17 cellular contexts compared by ENCODE assay signal in genomic region chr11:124950606-124951330, GRCh38. TPM values are rescaled to one million over a fixed set of nuclear protein-coding genes. Genes with fewer than 3 reads are reported as not detected.
A peak's percentile ranks its signal among the peaks of the same experiment; 100 is the strongest.
DNase-seq lines count a peak whose midpoint lies in the region; ATAC-seq and TF ChIP-seq lines count a peak whose summit lies in the region.
"Had no signal": no experiment of that assay in that cellular context is flagged by ENCODE, and none has a peak within 500 bp of the region (broad histone marks: within the 10 kb centered on the region; RNA-seq: fewer than 3 reads in every experiment).

No MANE protein-coding gene starts in this region.

- peak overlapping the region; percentile 38 for H3K4me2 ChIP-seq in DND-41 (ENCODE audit: insufficient read depth, low read length)
- H3K4me2 ChIP-seq: A549, KMS-11 had no signal

- peak; percentile 73 for ATAC-seq in DND-41 (ENCODE audit: insufficient read depth, low read depth)
- ATAC-seq in naive thymus-derived CD8-positive, alpha-beta T cell = peak; percentile 23 to 55
- ATAC-seq: A549 had no signal

- peak overlapping the region; percentile 45 for H2AFZ ChIP-seq in DND-41 (ENCODE audit: low read depth, low read length)

- H3K4me3 Mint-ChIP-seq in activated CD4-positive, alpha-beta memory T cell treated with anti-CD3 and anti-CD28 coated beads for 36 hours = no peak overlapping the region
- H3K4me3 Mint-ChIP-seq in naive thymus-derived CD8-positive, alpha-beta T cell = no peak overlapping the region
- H3K4me3 Mint-ChIP-seq: CD14-positive monocyte had no signal

- peaks cover 8% of the 10 kb centered on the region for H3K4me1 Mint-ChIP-seq in activated CD4-positive, alpha-beta memory T cell treated with anti-CD3 and anti-CD28 coated beads for 36 hours (ENCODE audit: low read depth)
- H3K4me1 Mint-ChIP-seq in naive thymus-derived CD8-positive, alpha-beta T cell = peaks cover 2 to 16% (median 11%) of the 10 kb centered on the region in 4 donors
- H3K4me1 Mint-ChIP-seq: CD14-positive monocyte had no signal

- H3K4me1 ChIP-seq in DND-41 (ENCODE audit: insufficient read depth, low read length) (peaks cover 57% of the 10 kb centered on the region), left ventricle myocardium inferior (peaks cover 18% of the 10 kb centered on the region)

- no peaks in the 10 kb centered on the region for H4K20me1 ChIP-seq in DND-41 (ENCODE audit: insufficient read depth, low read length)

- H3K27ac ChIP-seq in DND-41 (ENCODE audit: low read length) = peak overlapping the region; percentile 81
- H3K27ac ChIP-seq in left ventricle myocardium inferior (replicated peaks) = no peak overlapping the region
- no peak overlapping the region for H3K27ac ChIP-seq in coronary artery
- H3K27ac ChIP-seq: A549, KMS-11 had no signal

- no peak for TF ChIP-seq CTCF in DND-41 (IDR thresholded peaks at IDR 0.05; ENCODE audit: borderline replicate concordance, extremely low read depth, low read length, poor library complexity, severe bottlenecking)
- TF ChIP-seq CTCF in left ventricle myocardium inferior (IDR thresholded peaks at IDR 0.05; ENCODE audit: borderline replicate concordance) = no peak
- TF ChIP-seq CTCF in coronary artery (IDR thresholded peaks at IDR 0.05) = no peak

- H3K36me3 Mint-ChIP-seq in activated CD4-positive, alpha-beta memory T cell treated with anti-CD3 and anti-CD28 coated beads for 36 hours = peaks cover 3% of the 10 kb centered on the region
- peaks cover 0 to 7% (median 0%) of the 10 kb centered on the region in 3 donors for H3K36me3 Mint-ChIP-seq in naive thymus-derived CD8-positive, alpha-beta T cell
- H3K36me3 Mint-ChIP-seq: CD14-positive monocyte had no signal

- intact Hi-C loops in activated CD4-positive, alpha-beta memory T cell treated with anti-CD3 and anti-CD28 coated beads for 36 hours (cut with micrococcal nuclease) = loop anchor here (5.0 to 10.0 kb wide), 4 partner anchors 203 to 934 kb away; partner anchors contain the start of genes HYLS1, SIAE, SPA17 and TBRG1
- intact Hi-C loops in left ventricle myocardium inferior (cut with micrococcal nuclease) = no loop called here

- no peak overlapping the region for H3K27ac Mint-ChIP-seq in activated CD4-positive, alpha-beta memory T cell treated with anti-CD3 and anti-CD28 coated beads for 36 hours
- no peak overlapping the region for H3K27ac Mint-ChIP-seq in naive thymus-derived CD8-positive, alpha-beta T cell
- H3K27ac Mint-ChIP-seq: CD14-positive monocyte had no signal

- H3K9me3 ChIP-seq in DND-41 (ENCODE audit: insufficient read depth, low read length, severe bottlenecking) = no peaks in the 10 kb centered on the region
- H3K9me3 ChIP-seq in left ventricle myocardium inferior (replicated peaks) = peaks cover 10% of the 10 kb centered on the region
- H3K9me3 ChIP-seq: A549 had no signal

- H3K4me3 ChIP-seq in DND-41 (ENCODE audit: low read depth in 1 of 2, low read length in 2 of 2) = no peak overlapping the region
- no peak overlapping the region for H3K4me3 ChIP-seq in left ventricle myocardium inferior
- H3K4me3 ChIP-seq in coronary artery = no peak overlapping the region
- H3K4me3 ChIP-seq: A549 had no signal

- DNase-seq in activated CD4-positive, alpha-beta T cell treated with anti-CD3 and anti-CD28 coated beads, Interleukin-2, amount 50 U/mL, for 1 hour = peak; percentile 4
- no peak for DNase-seq in activated CD4-positive, alpha-beta T cell treated with anti-CD3 and anti-CD28 coated beads, Interleukin-2, amount 50 U/mL, for 48 hours
- DNase-seq in DND-41 = peak; percentile 75
- DNase-seq in activated CD4-positive, alpha-beta memory T cell treated with anti-CD3 and anti-CD28 coated beads for 36 hours = peak; percentile 16
- DNase-seq in naive thymus-derived CD8-positive, alpha-beta T cell = peak in 4 of 10 donors; percentile 9 to 72 (median 52)
- DNase-seq in left ventricle myocardium inferior = no peak
- no peak for DNase-seq in cortex of kidney (lab: John Stamatoyannopoulos, UW)
- no peak for DNase-seq in coronary artery (ENCODE audit: low spot score)
- DNase-seq: DMS79 treated with DMSO at 0.1 percent for 48 hours, GF-D8, NCI-H1417 treated with DMSO at 0.1 percent for 48 hours, NCI-H2029 treated with DMSO at 0.1 percent for 48 hours, NCI-H510A treated with DMSO at 0.1 percent for 48 hours, RPMI8226 had no signal

- H3K36me3 ChIP-seq in DND-41 (ENCODE audit: insufficient read depth, low read length) (no peaks in the 10 kb centered on the region), left ventricle myocardium inferior (no peaks in the 10 kb centered on the region)

- no peaks in the 10 kb centered on the region for H3K27me3 Mint-ChIP-seq in activated CD4-positive, alpha-beta memory T cell treated with anti-CD3 and anti-CD28 coated beads for 36 hours
- H3K27me3 Mint-ChIP-seq in naive thymus-derived CD8-positive, alpha-beta T cell = no peaks in the 10 kb centered on the region

- peaks cover 4% of the 10 kb centered on the region for H3K79me2 ChIP-seq in DND-41 (ENCODE audit: insufficient read depth, low read length)

- H3K27me3 ChIP-seq in DND-41 (ENCODE audit: insufficient read depth, low read length, poor library complexity) = no peaks in the 10 kb centered on the region
- H3K27me3 ChIP-seq in left ventricle myocardium inferior (ENCODE audit: low read depth) = no peaks in the 10 kb centered on the region

- CTCF ChIA-PET in activated CD4-positive, alpha-beta memory T cell treated with anti-CD3 and anti-CD28 coated beads for 36 hours (lab: Charles Lee) = interaction anchor here (0.7 to 2.8 kb wide), 3 partner anchors 75 to 277 kb away, joined by 3 to 7 read pairs (median 6); partner anchors contain the start of genes SIAE and SPA17

- H3K9ac ChIP-seq in DND-41 (ENCODE audit: low read depth, low read length) = peak overlapping the region; percentile 2; the same call in 1 of the 2 replicates
- H3K9ac ChIP-seq: KMS-11 had no signal

- peaks cover 9% of the 10 kb centered on the region for H3K9me3 Mint-ChIP-seq in activated CD4-positive, alpha-beta memory T cell treated with anti-CD3 and anti-CD28 coated beads for 36 hours
- H3K9me3 Mint-ChIP-seq in naive thymus-derived CD8-positive, alpha-beta T cell = peaks cover 0 to 15% (median 8%) of the 10 kb centered on the region in 9 donors

- POLR2A ChIA-PET in activated CD4-positive, alpha-beta memory T cell treated with anti-CD3 and anti-CD28 coated beads for 36 hours (lab: Charles Lee) = interaction anchor here (0.6 kb wide), 1 partner anchor 350 kb away, joined by 3 read pairs; no protein-coding TSS in a partner anchor
- POLR2A ChIA-PET in naive thymus-derived CD8-positive, alpha-beta T cell (lab: Charles Lee) = interaction anchor here (0.6 to 3.4 kb wide), 9 partner anchors 9 to 1333 kb away, joined by 3 to 50 read pairs (median 4); partner anchors contain the start of gene PUS3

RNA-seq across cellular contexts. Expression of gene CCDC15, which starts 3.2 kb away (rescaled TPM):
- 1 to 10 TPM; 5.6 to 6.4 TPM for total RNA-seq in activated CD4-positive, alpha-beta memory T cell treated with anti-CD3 and anti-CD28 coated beads for 36 hours
- 1 to 10 TPM; 2.5 to 2.8 TPM for total RNA-seq in naive thymus-derived CD8-positive, alpha-beta T cell
- polyA plus RNA-seq in naive thymus-derived CD8-positive, alpha-beta T cell = 1 to 10 TPM; 1.5 to 2.2 (median 2.1) TPM
- 0.25 TPM for total RNA-seq in left ventricle myocardium inferior

RNA-seq across cellular contexts. Expression of gene HEPACAM, which starts 14.9 kb away (rescaled TPM):
- total RNA-seq in activated CD4-positive, alpha-beta memory T cell treated with anti-CD3 and anti-CD28 coated beads for 36 hours = not detected
- total RNA-seq in naive thymus-derived CD8-positive, alpha-beta T cell = not detected
- not detected for polyA plus RNA-seq in naive thymus-derived CD8-positive, alpha-beta T cell
- total RNA-seq in left ventricle myocardium inferior = not detected
- polyA plus RNA-seq: A549, CD14-positive monocyte had no signal

RNA-seq across cellular contexts. Expression of gene HEPN1, which starts 31.7 kb away (rescaled TPM):
- not detected for total RNA-seq in activated CD4-positive, alpha-beta memory T cell treated with anti-CD3 and anti-CD28 coated beads for 36 hours
- not detected for total RNA-seq in naive thymus-derived CD8-positive, alpha-beta T cell
- polyA plus RNA-seq in naive thymus-derived CD8-positive, alpha-beta T cell = not detected
- not detected for total RNA-seq in left ventricle myocardium inferior
- polyA plus RNA-seq: A549, CD14-positive monocyte had no signal

RNA-seq across cellular contexts. Expression of gene ROBO4, which starts 53.1 kb away (rescaled TPM):
- not detected for total RNA-seq in activated CD4-positive, alpha-beta memory T cell treated with anti-CD3 and anti-CD28 coated beads for 36 hours
- not detected for total RNA-seq in naive thymus-derived CD8-positive, alpha-beta T cell
- polyA plus RNA-seq in naive thymus-derived CD8-positive, alpha-beta T cell = under 1 TPM in 1 of 3 donors, not detected in 2; 0.04 TPM
- 20.7 TPM for total RNA-seq in left ventricle myocardium inferior
- polyA plus RNA-seq: A549 had no signal

Comparison
In these comparisons a context has a peak if more than half of its experiments do, and no peak if none do; other contexts are left out.
1. DNase-seq: peak in activated CD4-positive, alpha-beta T cell treated with anti-CD3 and anti-CD28 coated beads, Interleukin-2, amount 50 U/mL, for 1 hour (single experiment), DND-41 (single experiment) and activated CD4-positive, alpha-beta memory T cell treated with anti-CD3 and anti-CD28 coated beads for 36 hours (single experiment); none in activated CD4-positive, alpha-beta T cell treated with anti-CD3 and anti-CD28 coated beads, Interleukin-2, amount 50 U/mL, for 48 hours (0 of 2), left ventricle myocardium inferior (single experiment), cortex of kidney (single experiment) and coronary artery (single experiment).